In the genomic region with DNA sequence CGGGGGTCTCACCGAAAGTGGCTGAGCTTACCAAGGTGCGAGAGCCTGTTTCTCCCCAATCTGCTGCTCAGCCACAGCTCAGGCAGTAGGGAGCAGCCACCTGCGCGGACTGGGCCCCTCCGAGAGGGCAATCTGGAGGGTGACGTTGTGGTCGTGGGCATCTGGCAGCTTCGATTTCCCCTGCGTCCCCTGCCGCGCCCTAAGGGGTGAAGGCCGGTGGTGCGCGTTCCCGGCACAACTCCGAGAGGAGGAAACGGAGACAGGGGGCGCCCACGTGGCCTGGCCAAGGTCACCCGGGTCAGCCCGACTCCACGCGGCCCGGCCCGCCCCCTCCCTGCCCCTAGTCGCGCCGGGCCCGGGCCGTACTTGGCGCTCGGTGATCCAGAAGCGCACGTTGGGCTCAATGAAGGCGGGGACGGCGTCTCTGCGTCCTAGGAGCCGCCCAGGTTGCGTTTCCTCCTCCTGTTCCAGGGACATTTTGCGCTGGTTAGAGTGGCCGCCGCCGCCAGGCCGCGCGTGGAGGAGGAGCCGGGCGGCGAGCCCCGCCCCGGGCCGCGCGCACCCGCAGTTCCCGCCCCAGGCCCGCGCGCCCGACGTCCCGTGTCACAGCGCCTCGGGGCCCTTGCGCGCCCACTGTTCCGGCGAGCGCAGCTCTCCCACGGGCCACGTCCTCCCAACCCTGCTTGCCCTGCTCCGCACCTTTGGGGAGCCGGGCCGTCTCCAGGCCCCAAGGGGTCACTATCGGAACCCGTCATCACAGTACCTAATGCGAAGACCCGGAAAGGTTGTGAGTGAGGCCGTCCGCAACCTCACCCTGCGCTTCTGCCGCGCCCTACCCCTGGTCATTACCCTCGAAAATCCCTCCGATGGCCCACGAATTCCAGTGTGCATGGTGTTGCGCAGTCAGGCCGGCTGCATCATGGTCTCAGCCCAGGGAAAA, we compare ENCODE assay signal across 1 cellular context.
TF ChIP-seq lines count a peak whose summit lies in the region.

A gene with protein sequence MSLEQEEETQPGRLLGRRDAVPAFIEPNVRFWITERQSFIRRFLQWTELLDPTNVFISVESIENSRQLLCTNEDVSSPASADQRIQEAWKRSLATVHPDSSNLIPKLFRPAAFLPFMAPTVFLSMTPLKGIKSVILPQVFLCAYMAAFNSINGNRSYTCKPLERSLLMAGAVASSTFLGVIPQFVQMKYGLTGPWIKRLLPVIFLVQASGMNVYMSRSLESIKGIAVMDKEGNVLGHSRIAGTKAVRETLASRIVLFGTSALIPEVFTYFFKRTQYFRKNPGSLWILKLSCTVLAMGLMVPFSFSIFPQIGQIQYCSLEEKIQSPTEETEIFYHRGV (minus strand): TSS at position 544 of the 940 bp plus-strand sequence. CDS start 67 bp downstream, at position 477.

TF ChIP-seq in K562, 482 proteins besides CTCF, POLR2A, EP300 and RAD21 (continued from another document and continues in another):
- TF ChIP-seq, protein P1, sequence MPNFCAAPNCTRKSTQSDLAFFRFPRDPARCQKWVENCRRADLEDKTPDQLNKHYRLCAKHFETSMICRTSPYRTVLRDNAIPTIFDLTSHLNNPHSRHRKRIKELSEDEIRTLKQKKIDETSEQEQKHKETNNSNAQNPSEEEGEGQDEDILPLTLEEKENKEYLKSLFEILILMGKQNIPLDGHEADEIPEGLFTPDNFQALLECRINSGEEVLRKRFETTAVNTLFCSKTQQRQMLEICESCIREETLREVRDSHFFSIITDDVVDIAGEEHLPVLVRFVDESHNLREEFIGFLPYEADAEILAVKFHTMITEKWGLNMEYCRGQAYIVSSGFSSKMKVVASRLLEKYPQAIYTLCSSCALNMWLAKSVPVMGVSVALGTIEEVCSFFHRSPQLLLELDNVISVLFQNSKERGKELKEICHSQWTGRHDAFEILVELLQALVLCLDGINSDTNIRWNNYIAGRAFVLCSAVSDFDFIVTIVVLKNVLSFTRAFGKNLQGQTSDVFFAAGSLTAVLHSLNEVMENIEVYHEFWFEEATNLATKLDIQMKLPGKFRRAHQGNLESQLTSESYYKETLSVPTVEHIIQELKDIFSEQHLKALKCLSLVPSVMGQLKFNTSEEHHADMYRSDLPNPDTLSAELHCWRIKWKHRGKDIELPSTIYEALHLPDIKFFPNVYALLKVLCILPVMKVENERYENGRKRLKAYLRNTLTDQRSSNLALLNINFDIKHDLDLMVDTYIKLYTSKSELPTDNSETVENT (CRISPR knock-in tag; IDR thresholded peaks at IDR 0.05) = 0 out of 2 replicates have a peak, but pooled peaks have one; percentile 1
- TF ChIP-seq, protein P2, sequence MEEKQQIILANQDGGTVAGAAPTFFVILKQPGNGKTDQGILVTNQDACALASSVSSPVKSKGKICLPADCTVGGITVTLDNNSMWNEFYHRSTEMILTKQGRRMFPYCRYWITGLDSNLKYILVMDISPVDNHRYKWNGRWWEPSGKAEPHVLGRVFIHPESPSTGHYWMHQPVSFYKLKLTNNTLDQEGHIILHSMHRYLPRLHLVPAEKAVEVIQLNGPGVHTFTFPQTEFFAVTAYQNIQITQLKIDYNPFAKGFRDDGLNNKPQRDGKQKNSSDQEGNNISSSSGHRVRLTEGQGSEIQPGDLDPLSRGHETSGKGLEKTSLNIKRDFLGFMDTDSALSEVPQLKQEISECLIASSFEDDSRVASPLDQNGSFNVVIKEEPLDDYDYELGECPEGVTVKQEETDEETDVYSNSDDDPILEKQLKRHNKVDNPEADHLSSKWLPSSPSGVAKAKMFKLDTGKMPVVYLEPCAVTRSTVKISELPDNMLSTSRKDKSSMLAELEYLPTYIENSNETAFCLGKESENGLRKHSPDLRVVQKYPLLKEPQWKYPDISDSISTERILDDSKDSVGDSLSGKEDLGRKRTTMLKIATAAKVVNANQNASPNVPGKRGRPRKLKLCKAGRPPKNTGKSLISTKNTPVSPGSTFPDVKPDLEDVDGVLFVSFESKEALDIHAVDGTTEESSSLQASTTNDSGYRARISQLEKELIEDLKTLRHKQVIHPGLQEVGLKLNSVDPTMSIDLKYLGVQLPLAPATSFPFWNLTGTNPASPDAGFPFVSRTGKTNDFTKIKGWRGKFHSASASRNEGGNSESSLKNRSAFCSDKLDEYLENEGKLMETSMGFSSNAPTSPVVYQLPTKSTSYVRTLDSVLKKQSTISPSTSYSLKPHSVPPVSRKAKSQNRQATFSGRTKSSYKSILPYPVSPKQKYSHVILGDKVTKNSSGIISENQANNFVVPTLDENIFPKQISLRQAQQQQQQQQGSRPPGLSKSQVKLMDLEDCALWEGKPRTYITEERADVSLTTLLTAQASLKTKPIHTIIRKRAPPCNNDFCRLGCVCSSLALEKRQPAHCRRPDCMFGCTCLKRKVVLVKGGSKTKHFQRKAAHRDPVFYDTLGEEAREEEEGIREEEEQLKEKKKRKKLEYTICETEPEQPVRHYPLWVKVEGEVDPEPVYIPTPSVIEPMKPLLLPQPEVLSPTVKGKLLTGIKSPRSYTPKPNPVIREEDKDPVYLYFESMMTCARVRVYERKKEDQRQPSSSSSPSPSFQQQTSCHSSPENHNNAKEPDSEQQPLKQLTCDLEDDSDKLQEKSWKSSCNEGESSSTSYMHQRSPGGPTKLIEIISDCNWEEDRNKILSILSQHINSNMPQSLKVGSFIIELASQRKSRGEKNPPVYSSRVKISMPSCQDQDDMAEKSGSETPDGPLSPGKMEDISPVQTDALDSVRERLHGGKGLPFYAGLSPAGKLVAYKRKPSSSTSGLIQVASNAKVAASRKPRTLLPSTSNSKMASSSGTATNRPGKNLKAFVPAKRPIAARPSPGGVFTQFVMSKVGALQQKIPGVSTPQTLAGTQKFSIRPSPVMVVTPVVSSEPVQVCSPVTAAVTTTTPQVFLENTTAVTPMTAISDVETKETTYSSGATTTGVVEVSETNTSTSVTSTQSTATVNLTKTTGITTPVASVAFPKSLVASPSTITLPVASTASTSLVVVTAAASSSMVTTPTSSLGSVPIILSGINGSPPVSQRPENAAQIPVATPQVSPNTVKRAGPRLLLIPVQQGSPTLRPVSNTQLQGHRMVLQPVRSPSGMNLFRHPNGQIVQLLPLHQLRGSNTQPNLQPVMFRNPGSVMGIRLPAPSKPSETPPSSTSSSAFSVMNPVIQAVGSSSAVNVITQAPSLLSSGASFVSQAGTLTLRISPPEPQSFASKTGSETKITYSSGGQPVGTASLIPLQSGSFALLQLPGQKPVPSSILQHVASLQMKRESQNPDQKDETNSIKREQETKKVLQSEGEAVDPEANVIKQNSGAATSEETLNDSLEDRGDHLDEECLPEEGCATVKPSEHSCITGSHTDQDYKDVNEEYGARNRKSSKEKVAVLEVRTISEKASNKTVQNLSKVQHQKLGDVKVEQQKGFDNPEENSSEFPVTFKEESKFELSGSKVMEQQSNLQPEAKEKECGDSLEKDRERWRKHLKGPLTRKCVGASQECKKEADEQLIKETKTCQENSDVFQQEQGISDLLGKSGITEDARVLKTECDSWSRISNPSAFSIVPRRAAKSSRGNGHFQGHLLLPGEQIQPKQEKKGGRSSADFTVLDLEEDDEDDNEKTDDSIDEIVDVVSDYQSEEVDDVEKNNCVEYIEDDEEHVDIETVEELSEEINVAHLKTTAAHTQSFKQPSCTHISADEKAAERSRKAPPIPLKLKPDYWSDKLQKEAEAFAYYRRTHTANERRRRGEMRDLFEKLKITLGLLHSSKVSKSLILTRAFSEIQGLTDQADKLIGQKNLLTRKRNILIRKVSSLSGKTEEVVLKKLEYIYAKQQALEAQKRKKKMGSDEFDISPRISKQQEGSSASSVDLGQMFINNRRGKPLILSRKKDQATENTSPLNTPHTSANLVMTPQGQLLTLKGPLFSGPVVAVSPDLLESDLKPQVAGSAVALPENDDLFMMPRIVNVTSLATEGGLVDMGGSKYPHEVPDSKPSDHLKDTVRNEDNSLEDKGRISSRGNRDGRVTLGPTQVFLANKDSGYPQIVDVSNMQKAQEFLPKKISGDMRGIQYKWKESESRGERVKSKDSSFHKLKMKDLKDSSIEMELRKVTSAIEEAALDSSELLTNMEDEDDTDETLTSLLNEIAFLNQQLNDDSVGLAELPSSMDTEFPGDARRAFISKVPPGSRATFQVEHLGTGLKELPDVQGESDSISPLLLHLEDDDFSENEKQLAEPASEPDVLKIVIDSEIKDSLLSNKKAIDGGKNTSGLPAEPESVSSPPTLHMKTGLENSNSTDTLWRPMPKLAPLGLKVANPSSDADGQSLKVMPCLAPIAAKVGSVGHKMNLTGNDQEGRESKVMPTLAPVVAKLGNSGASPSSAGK (IDR thresholded peaks at IDR 0.05) = peak; percentile 74
- TF ChIP-seq, protein P3, sequence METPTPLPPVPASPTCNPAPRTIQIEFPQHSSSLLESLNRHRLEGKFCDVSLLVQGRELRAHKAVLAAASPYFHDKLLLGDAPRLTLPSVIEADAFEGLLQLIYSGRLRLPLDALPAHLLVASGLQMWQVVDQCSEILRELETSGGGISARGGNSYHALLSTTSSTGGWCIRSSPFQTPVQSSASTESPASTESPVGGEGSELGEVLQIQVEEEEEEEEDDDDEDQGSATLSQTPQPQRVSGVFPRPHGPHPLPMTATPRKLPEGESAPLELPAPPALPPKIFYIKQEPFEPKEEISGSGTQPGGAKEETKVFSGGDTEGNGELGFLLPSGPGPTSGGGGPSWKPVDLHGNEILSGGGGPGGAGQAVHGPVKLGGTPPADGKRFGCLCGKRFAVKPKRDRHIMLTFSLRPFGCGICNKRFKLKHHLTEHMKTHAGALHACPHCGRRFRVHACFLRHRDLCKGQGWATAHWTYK (CRISPR knock-in tag; IDR thresholded peaks at IDR 0.05) = peak; percentile 70; the same call in 1 of the 2 replicates
- TF ChIP-seq NBN (IDR thresholded peaks at IDR 0.05; ENCODE audit: low read depth) = no peak
- TF ChIP-seq HNRNPH1 (optimal IDR thresholded peaks at IDR 0.05; ENCODE audit: low read depth, low read length) = no peak
- 0 out of 2 replicates have a peak, but pooled peaks have one; percentile 14 for TF ChIP-seq TAF7 (tag; IDR thresholded peaks at IDR 0.05)
- peak; percentile 38; the same call in 1 of the 2 replicates for TF ChIP-seq RNF2 (IDR thresholded peaks at IDR 0.05)
- TF ChIP-seq, protein P4, sequence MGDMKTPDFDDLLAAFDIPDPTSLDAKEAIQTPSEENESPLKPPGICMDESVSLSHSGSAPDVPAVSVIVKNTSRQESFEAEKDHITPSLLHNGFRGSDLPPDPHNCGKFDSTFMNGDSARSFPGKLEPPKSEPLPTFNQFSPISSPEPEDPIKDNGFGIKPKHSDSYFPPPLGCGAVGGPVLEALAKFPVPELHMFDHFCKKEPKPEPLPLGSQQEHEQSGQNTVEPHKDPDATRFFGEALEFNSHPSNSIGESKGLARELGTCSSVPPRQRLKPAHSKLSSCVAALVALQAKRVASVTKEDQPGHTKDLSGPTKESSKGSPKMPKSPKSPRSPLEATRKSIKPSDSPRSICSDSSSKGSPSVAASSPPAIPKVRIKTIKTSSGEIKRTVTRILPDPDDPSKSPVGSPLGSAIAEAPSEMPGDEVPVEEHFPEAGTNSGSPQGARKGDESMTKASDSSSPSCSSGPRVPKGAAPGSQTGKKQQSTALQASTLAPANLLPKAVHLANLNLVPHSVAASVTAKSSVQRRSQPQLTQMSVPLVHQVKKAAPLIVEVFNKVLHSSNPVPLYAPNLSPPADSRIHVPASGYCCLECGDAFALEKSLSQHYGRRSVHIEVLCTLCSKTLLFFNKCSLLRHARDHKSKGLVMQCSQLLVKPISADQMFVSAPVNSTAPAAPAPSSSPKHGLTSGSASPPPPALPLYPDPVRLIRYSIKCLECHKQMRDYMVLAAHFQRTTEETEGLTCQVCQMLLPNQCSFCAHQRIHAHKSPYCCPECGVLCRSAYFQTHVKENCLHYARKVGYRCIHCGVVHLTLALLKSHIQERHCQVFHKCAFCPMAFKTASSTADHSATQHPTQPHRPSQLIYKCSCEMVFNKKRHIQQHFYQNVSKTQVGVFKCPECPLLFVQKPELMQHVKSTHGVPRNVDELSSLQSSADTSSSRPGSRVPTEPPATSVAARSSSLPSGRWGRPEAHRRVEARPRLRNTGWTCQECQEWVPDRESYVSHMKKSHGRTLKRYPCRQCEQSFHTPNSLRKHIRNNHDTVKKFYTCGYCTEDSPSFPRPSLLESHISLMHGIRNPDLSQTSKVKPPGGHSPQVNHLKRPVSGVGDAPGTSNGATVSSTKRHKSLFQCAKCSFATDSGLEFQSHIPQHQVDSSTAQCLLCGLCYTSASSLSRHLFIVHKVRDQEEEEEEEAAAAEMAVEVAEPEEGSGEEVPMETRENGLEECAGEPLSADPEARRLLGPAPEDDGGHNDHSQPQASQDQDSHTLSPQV (IDR thresholded peaks at IDR 0.05) = 0 out of 2 replicates have a peak, but pooled peaks have one; percentile 36
- TF ChIP-seq ZFP1 (CRISPR knock-in tag; IDR thresholded peaks at IDR 0.05) = no peak
- no peak for TF ChIP-seq HNRNPUL1 (IDR thresholded peaks at IDR 0.05; ENCODE audit: low read length)
- TF ChIP-seq, protein P5, sequence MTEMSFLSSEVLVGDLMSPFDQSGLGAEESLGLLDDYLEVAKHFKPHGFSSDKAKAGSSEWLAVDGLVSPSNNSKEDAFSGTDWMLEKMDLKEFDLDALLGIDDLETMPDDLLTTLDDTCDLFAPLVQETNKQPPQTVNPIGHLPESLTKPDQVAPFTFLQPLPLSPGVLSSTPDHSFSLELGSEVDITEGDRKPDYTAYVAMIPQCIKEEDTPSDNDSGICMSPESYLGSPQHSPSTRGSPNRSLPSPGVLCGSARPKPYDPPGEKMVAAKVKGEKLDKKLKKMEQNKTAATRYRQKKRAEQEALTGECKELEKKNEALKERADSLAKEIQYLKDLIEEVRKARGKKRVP (CRISPR knock-in tag; IDR thresholded peaks at IDR 0.05) = no peak
- TF ChIP-seq TGIF2 (CRISPR knock-in tag; IDR thresholded peaks at IDR 0.05) = no peak
- TF ChIP-seq DMBX1 (CRISPR knock-in tag; IDR thresholded peaks at IDR 0.05; ENCODE audit: borderline replicate concordance) = no peak; the same call in 1 of the 2 replicates
- no peak for TF ChIP-seq HIVEP1 (CRISPR knock-in tag; IDR thresholded peaks at IDR 0.05)
- TF ChIP-seq ETV6 (IDR thresholded peaks at IDR 0.05; ENCODE audit: borderline replicate concordance in 1 of 2, low read depth in 2 of 2, low read length in 1 of 2) = no peak
- TF ChIP-seq ETV6 (CRISPR knock-in tag; IDR thresholded peaks at IDR 0.05; ENCODE audit: borderline replicate concordance) = no peak
- TF ChIP-seq, protein P6, sequence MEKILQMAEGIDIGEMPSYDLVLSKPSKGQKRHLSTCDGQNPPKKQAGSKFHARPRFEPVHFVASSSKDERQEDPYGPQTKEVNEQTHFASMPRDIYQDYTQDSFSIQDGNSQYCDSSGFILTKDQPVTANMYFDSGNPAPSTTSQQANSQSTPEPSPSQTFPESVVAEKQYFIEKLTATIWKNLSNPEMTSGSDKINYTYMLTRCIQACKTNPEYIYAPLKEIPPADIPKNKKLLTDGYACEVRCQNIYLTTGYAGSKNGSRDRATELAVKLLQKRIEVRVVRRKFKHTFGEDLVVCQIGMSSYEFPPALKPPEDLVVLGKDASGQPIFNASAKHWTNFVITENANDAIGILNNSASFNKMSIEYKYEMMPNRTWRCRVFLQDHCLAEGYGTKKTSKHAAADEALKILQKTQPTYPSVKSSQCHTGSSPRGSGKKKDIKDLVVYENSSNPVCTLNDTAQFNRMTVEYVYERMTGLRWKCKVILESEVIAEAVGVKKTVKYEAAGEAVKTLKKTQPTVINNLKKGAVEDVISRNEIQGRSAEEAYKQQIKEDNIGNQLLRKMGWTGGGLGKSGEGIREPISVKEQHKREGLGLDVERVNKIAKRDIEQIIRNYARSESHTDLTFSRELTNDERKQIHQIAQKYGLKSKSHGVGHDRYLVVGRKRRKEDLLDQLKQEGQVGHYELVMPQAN (IDR thresholded peaks at IDR 0.05; ENCODE audit: borderline replicate concordance) = peak; percentile 72; the same call in 1 of the 2 replicates
- TF ChIP-seq ZNF551 (CRISPR knock-in tag; IDR thresholded peaks at IDR 0.05) = no peak
